ENCODE assay signal across 1 cellular context in genomic region chr12:57715036-57715758, GRCh38. TPM values are rescaled to one million over a fixed set of nuclear protein-coding genes. Genes with fewer than 3 reads are reported as not detected.
"Had no signal": no experiment of that assay in that cellular context is flagged by ENCODE, and none has a peak within 500 bp of the region (broad histone marks: within the 10 kb centered on the region; RNA-seq: fewer than 3 reads in every experiment).

No MANE protein-coding gene starts in this region.

RNA-seq across cellular contexts. Expression of gene AGAP2, which starts 23.3 kb away (rescaled TPM):
- total RNA-seq: kidney epithelial cell had no signal
